Comparison of ENCODE assay signal across 11 cellular contexts in genomic region chr2:43005211-43005974, GRCh38.
DNase-seq lines count a peak whose midpoint lies in the region; ATAC-seq and TF ChIP-seq lines count a peak whose summit lies in the region.
"Had no signal": no experiment of that assay in that cellular context is flagged by ENCODE, and none has a peak within 500 bp of the region (broad histone marks: within the 10 kb centered on the region; RNA-seq: fewer than 3 reads in every experiment).

No MANE protein-coding gene starts in this region.

- TF ChIP-seq EP300 in tibial nerve (IDR thresholded peaks at IDR 0.05), result no peak

- no peak overlapping the region for H3K27ac Mint-ChIP-seq in GM23338

- H3K27ac ChIP-seq in mucosa of rectum (ENCODE audit: low read depth in 2 of 2, low read length in 2 of 2) (peak overlapping the region; percentile 91 to 92), tibial nerve (peak overlapping the region; percentile 40 to 72 (median 60)), GM23338 (ENCODE audit: low read depth) (no peak overlapping the region)
- H3K27ac ChIP-seq: brain microvascular endothelial cell had no signal

- H3K9me3 ChIP-seq in mucosa of rectum (ENCODE audit: control insufficient read depth in 2 of 2, low read length in 2 of 2) (no peaks in the 10 kb centered on the region), tibial nerve (no peaks in the 10 kb centered on the region)

- H3K79me2 ChIP-seq in GM23338 (replicated peaks; ENCODE audit: insufficient read depth), result no peaks in the 10 kb centered on the region

- no peaks in the 10 kb centered on the region for H4K20me1 ChIP-seq in GM23338 (replicated peaks; ENCODE audit: insufficient read depth)

- no peak overlapping the region for H3K4me3 Mint-ChIP-seq in GM23338

- peaks cover 7% of the 10 kb centered on the region for H3K27me3 Mint-ChIP-seq in GM23338 (ENCODE audit: insufficient read depth, low read depth, poor library complexity)

- H3K4me1 Mint-ChIP-seq in GM23338, result peaks cover 9% of the 10 kb centered on the region

- peak overlapping the region; percentile 68 to 71 for H3K9ac ChIP-seq in mucosa of rectum (ENCODE audit: low read depth in 1 of 2, low read length in 2 of 2)

- no peak overlapping the region for H3K4me2 ChIP-seq in GM23338

- H3K4me1 ChIP-seq in mucosa of rectum (ENCODE audit: control insufficient read depth in 2 of 2, insufficient read depth in 2 of 2, low read length in 2 of 2) (peaks cover 24 to 44% of the 10 kb centered on the region in 2 donors), tibial nerve (peaks cover 0 to 37% (median 26%) of the 10 kb centered on the region in 4 donors), GM23338 (ENCODE audit: insufficient read depth) (no peaks in the 10 kb centered on the region)

- H3F3A ChIP-seq in GM23338 (replicated peaks; ENCODE audit: low read depth), result no peaks in the 10 kb centered on the region

- DNase-seq in activated CD4-positive, CD25-positive, alpha-beta regulatory T cell treated with anti-CD3 and anti-CD28 coated beads, Interleukin-2, amount 50 U/mL, for 72 hours, result peak; percentile 13
- no peak for DNase-seq in activated CD4-positive, CD25-positive, alpha-beta regulatory T cell (lab: John Stamatoyannopoulos, UW)
- peak; percentile 88 for DNase-seq in globus pallidus (ENCODE audit: low spot score)
- DNase-seq in tibial nerve (ENCODE audit: low spot score in 2 of 2), result no peak
- DNase-seq in GM23338 (ENCODE audit: low spot score), result no peak
- DNase-seq in UCSD-AML1 (lab: John Stamatoyannopoulos, UW; ENCODE audit: unreplicated experiment), result no peak
- DNase-seq: activated T-cell treated with anti-CD3 and anti-CD28 coated beads, Interleukin-2, amount 50 U/mL, for 1 hour; brain microvascular endothelial cell; NCI-H2029 had no signal

- no peak for TF ChIP-seq POLR2A in tibial nerve (IDR thresholded peaks at IDR 0.05)

- H3K4me3 ChIP-seq in mucosa of rectum (ENCODE audit: low read length in 2 of 2) (peak overlapping the region in 1 of 2 donors; percentile 59), tibial nerve (no peak overlapping the region), GM23338 (no peak overlapping the region)

- no peak for ATAC-seq in GM23338
- no peak for ATAC-seq in GM21717 (IDR thresholded peaks at IDR 0.05; ENCODE audit: unreplicated experiment)

- TF ChIP-seq CTCF in tibial nerve (IDR thresholded peaks at IDR 0.05) (no peak), GM23338 (conservative IDR thresholded peaks at IDR 0.05; ENCODE audit: low read depth in 2 of 2) (no peak)

- H3K36me3 ChIP-seq in mucosa of rectum (ENCODE audit: control insufficient read depth in 2 of 2, insufficient read depth in 2 of 2, low read length in 2 of 2) (no peaks in the 10 kb centered on the region), tibial nerve (no peaks in the 10 kb centered on the region), GM23338 (ENCODE audit: insufficient read depth) (no peaks in the 10 kb centered on the region)
- H3K36me3 ChIP-seq: brain microvascular endothelial cell had no signal

- no peaks in the 10 kb centered on the region for H3K9me2 ChIP-seq in GM23338 (ENCODE audit: insufficient read depth)

- peaks cover 6% of the 10 kb centered on the region; the same call in 1 of the 3 replicates for H3K36me3 Mint-ChIP-seq in GM23338 (ENCODE audit: low read depth)

- H2AFZ ChIP-seq in GM23338, result no peak overlapping the region; the same call in 1 of the 2 replicates

- H3K9me3 Mint-ChIP-seq in GM23338, result peaks cover 6% of the 10 kb centered on the region; the same call in 2 of the 3 replicates

- WGBS in tibial nerve, 2 donors, result 36 to 42% methylated on average over 15 of the region's 15 CpGs

- H3K27me3 ChIP-seq in mucosa of rectum (ENCODE audit: control insufficient read depth in 2 of 2, insufficient read depth in 2 of 2, low read length in 2 of 2) (no peaks in the 10 kb centered on the region), tibial nerve (no peaks in the 10 kb centered on the region), GM23338 (ENCODE audit: insufficient read depth) (no peaks in the 10 kb centered on the region)
- H3K27me3 ChIP-seq: brain microvascular endothelial cell had no signal

TF ChIP-seq in GM23338, 12 proteins besides CTCF, POLR2A, EP300 and RAD21 (continues in another document):
- no peak for TF ChIP-seq EZH2 (IDR thresholded peaks at IDR 0.05; ENCODE audit: low read depth, unreplicated experiment)
- no peak for TF ChIP-seq REST (IDR thresholded peaks at IDR 0.05; ENCODE audit: unreplicated experiment)
- TF ChIP-seq CREB1 (CRISPR knock-in tag; IDR thresholded peaks at IDR 0.05; ENCODE audit: low read depth), result no peak
- no peak for TF ChIP-seq JUNB (IDR thresholded peaks at IDR 0.05; ENCODE audit: unreplicated experiment)
- no peak for TF ChIP-seq EZH2phosphoT487 (IDR thresholded peaks at IDR 0.05; ENCODE audit: unreplicated experiment)

Comparison
In these comparisons a context has a peak if more than half of its experiments do, and no peak if none do; other contexts are left out.
1. DNase-seq: peak in activated CD4-positive, CD25-positive, alpha-beta regulatory T cell treated with anti-CD3 and anti-CD28 coated beads, Interleukin-2, amount 50 U/mL, for 72 hours (single experiment) and globus pallidus (single experiment); none in activated CD4-positive, CD25-positive, alpha-beta regulatory T cell (0 of 4), tibial nerve (0 of 2), GM23338 (single experiment) and UCSD-AML1 (single experiment).